8 cellular contexts compared by ENCODE assay signal in the genomic region with DNA sequence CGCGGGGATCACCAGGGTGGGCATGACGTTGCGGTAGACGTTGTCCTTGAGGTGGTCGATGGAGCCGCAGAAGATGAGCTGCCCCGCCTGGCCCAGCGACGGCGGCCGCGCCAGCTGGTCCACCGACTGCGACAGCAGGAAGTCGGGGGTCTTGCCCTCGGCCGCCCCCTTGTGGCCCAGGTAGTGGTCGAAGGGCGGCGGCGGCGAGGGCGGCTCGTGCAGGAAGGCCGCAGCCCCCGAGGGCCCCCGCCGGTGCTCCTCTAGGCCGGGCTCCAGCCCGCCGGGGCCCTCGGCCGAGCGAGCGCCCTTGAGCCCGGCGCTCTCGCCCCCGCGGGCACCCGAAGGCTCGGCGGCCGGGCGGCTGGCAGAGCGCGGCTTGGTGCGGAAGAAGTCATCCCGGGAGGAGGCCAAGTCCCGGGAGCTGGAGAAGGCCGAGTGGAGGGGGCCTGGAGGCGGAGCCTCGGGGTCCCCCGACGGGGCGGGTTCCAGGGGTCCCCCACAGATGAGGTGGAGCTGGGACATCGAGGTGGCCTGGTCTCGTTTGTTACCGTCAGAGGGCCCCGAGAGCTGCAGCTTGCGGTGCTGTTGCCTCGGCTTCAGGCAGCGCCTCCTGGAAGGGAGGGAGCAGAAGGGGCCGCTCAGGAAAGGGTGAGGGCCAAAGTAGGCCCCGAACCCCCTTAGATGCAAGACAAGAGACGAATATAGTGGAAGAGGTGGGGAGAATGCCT. TPM values are rescaled to one million over a fixed set of nuclear protein-coding genes. Genes with fewer than 3 reads are reported as not detected.
DNase-seq lines count a peak whose midpoint lies in the region; ATAC-seq, FAIRE-seq and TF ChIP-seq lines count a peak whose summit lies in the region.

No MANE protein-coding gene starts in this region.

- intact Hi-C loops in activated B cell treated with CpG ODN at 0.5 μM for 24 hours (cut with micrococcal nuclease): loop anchor here (1.0 to 5.0 kb wide), 4 partner anchors 9 to 213 kb away; a partner anchor contains a TSS

- no peak for FAIRE-seq in H54 (lab: Jason Lieb, UNC)

- H3K9me3 Mint-ChIP-seq in activated B cell treated with CpG ODN at 0.5 μM for 24 hours (no peaks in the 10 kb centered on the region), chondrocyte (ENCODE audit: low read depth) (no peaks in the 10 kb centered on the region), osteocyte (ENCODE audit: unreplicated experiment) (no peaks in the 10 kb centered on the region)

- H3K4me3 Mint-ChIP-seq in activated B cell treated with CpG ODN at 0.5 μM for 24 hours (peak overlapping the region; percentile 81), chondrocyte (ENCODE audit: unreplicated experiment) (peak overlapping the region; percentile 16), osteocyte (ENCODE audit: unreplicated experiment) (no peak overlapping the region)

- CTCF ChIA-PET in activated B cell treated with CpG ODN at 0.5 μM for 24 hours (lab: Charles Lee): interaction anchor here (0.7 to 12.4 kb wide), 17 partner anchors 9 to 231 kb away, joined by 3 to 108 read pairs (median 4); a partner anchor contains a TSS

- H3K36me3 Mint-ChIP-seq in activated B cell treated with CpG ODN at 0.5 μM for 24 hours (ENCODE audit: low read depth) (peaks cover 32% of the 10 kb centered on the region), chondrocyte (ENCODE audit: low read depth) (peaks cover 5% of the 10 kb centered on the region), osteocyte (ENCODE audit: unreplicated experiment) (peaks cover 12% of the 10 kb centered on the region)

- TF ChIP-seq CTCF in GM10266 (IDR thresholded peaks at IDR 0.05; ENCODE audit: control insufficient read depth, insufficient read depth, low read depth, missing control alignments): peak; percentile 67
- no peak for TF ChIP-seq CTCF in activated B cell treated with CpG ODN at 0.5 μM for 24 hours (IDR thresholded peaks at IDR 0.05)
- TF ChIP-seq CTCF in chondrocyte (IDR thresholded peaks at IDR 0.05): peak; percentile 69
- TF ChIP-seq CTCF in osteocyte (IDR thresholded peaks at IDR 0.05): peak; percentile 44

- no peak for TF ChIP-seq POLR2A in H54 (IDR thresholded peaks at IDR 0.05; ENCODE audit: low read depth, low read length)

- no peak overlapping the region for H3K27ac Mint-ChIP-seq in activated B cell treated with CpG ODN at 0.5 μM for 24 hours
- H3K27ac Mint-ChIP-seq in chondrocyte (ENCODE audit: unreplicated experiment): no peak overlapping the region
- H3K27ac Mint-ChIP-seq in osteocyte (ENCODE audit: unreplicated experiment): no peak overlapping the region

- H3K27me3 Mint-ChIP-seq in activated B cell treated with CpG ODN at 0.5 μM for 24 hours (no peaks in the 10 kb centered on the region), chondrocyte (ENCODE audit: low read depth) (no peaks in the 10 kb centered on the region), osteocyte (ENCODE audit: unreplicated experiment) (no peaks in the 10 kb centered on the region)

- POLR2A ChIA-PET in activated B cell treated with CpG ODN at 0.5 μM for 24 hours (lab: Charles Lee): interaction anchor here (0.6 to 2.8 kb wide), 11 partner anchors 9 to 371 kb away, joined by 3 to 25 read pairs (median 6); a partner anchor contains a TSS

- H3K4me1 Mint-ChIP-seq in activated B cell treated with CpG ODN at 0.5 μM for 24 hours: peaks cover 22% of the 10 kb centered on the region
- H3K4me1 Mint-ChIP-seq in chondrocyte (ENCODE audit: low read depth): no peaks in the 10 kb centered on the region
- H3K4me1 Mint-ChIP-seq in osteocyte (ENCODE audit: unreplicated experiment): no peaks in the 10 kb centered on the region

- ATAC-seq in activated B cell treated with CpG ODN at 0.5 μM for 24 hours (ENCODE audit: low read depth): peak; percentile 65

- DNase-seq in GM10266 (ENCODE audit: extremely low spot score) (peak; percentile 92), activated B cell treated with CpG ODN at 0.5 μM for 24 hours (peak; percentile 76), chondrocyte (ENCODE audit: low spot score) (no peak), osteocyte (ENCODE audit: extremely low spot score, unreplicated experiment) (no peak), DMS79 (lab: John Stamatoyannopoulos, UW) (no peak), foreskin melanocyte (no peak), H54 (ENCODE audit: insufficient read length, low spot score) (no peak), cortex of kidney (lab: John Stamatoyannopoulos, UW) (no peak)

RNA-seq across cellular contexts. Expression of a gene that starts 8.9 kb away (rescaled TPM):
- total RNA-seq in activated B cell treated with CpG ODN at 0.5 μM for 24 hours (0.49 and 0.75 TPM in 2 replicates), chondrocyte (14.8 to 20.6 TPM (median 18.6 TPM) in 3 replicates), osteocyte (26.1 and 26.9 TPM in 2 replicates)

RNA-seq across cellular contexts. Expression of a gene that starts 9.6 kb away (rescaled TPM):
- total RNA-seq in activated B cell treated with CpG ODN at 0.5 μM for 24 hours (229 and 250 TPM in 2 replicates), chondrocyte (340 to 401 TPM (median 342 TPM) in 3 replicates), osteocyte (574 and 620 TPM in 2 replicates)

RNA-seq across cellular contexts. Expression of a gene that starts 30.1 kb away (rescaled TPM):
- 119 and 129 TPM in 2 replicates for total RNA-seq in activated B cell treated with CpG ODN at 0.5 μM for 24 hours
- 78.6 to 95.5 TPM (median 84.1 TPM) in 3 replicates for total RNA-seq in chondrocyte
- total RNA-seq in osteocyte: 109 and 122 TPM in 2 replicates

RNA-seq across cellular contexts. Expression of a gene that starts 34.7 kb away (rescaled TPM):
- total RNA-seq in activated B cell treated with CpG ODN at 0.5 μM for 24 hours (not detected in 2 replicates), chondrocyte (1.7 to 2.2 TPM (median 2.0 TPM) in 3 replicates), osteocyte (0.81 and 0.86 TPM in 2 replicates)

RNA-seq across cellular contexts. Expression of a gene that starts 46.3 kb away (rescaled TPM):
- 0.07 and 0.17 TPM in 2 replicates for total RNA-seq in activated B cell treated with CpG ODN at 0.5 μM for 24 hours
- total RNA-seq in chondrocyte: 0.40 to 0.77 TPM (median 0.77 TPM) in 3 replicates
- total RNA-seq in osteocyte: 0.38 and 0.60 TPM in 2 replicates

Comparison
In these comparisons a context has a peak if more than half of its experiments do, and no peak if none do; other contexts are left out.
1. DNase-seq: peak in GM10266 (single experiment) and activated B cell treated with CpG ODN at 0.5 μM for 24 hours (single experiment); none in chondrocyte (single experiment), osteocyte (single experiment), DMS79 (single experiment), foreskin melanocyte (single experiment), H54 (single experiment) and cortex of kidney (single experiment).